13 cellular contexts compared by ENCODE assay signal in genomic region chr5:126794157-126794828, GRCh38. TPM values are rescaled to one million over a fixed set of nuclear protein-coding genes. Genes with fewer than 3 reads are reported as not detected.
DNase-seq lines count a peak whose midpoint lies in the region; ATAC-seq and TF ChIP-seq lines count a peak whose summit lies in the region.
"Had no signal": no experiment of that assay in that cellular context is flagged by ENCODE, and none has a peak within 500 bp of the region (broad histone marks: within the 10 kb centered on the region; RNA-seq: fewer than 3 reads in every experiment).

No MANE protein-coding gene starts in this region.

- H3K27ac Mint-ChIP-seq in activated B cell treated with CpG ODN at 0.5 μM for 24 hours = peak overlapping the region; percentile 35
- H3K27ac Mint-ChIP-seq: stimulated activated naive CD8-positive, alpha-beta T cell treated with anti-CD3 and anti-CD28 coated beads, Interleukin-15, Interleukin-2, amounts not matched to agents 100 ng/mL and 50 ng/mL, for 24 hours had no signal

- no peaks in the 10 kb centered on the region for H3K36me3 Mint-ChIP-seq in activated B cell treated with CpG ODN at 0.5 μM for 24 hours (ENCODE audit: low read depth)

- H3K9me3 ChIP-seq in BLaER1 (no peaks in the 10 kb centered on the region), gastroesophageal sphincter (no peaks in the 10 kb centered on the region)

- 46 to 73% methylated on average over 5 to 6 of the region's 6 CpGs for WGBS in gastroesophageal sphincter (ENCODE audit: low coverage in 1 of 2), 2 donors

- no peaks in the 10 kb centered on the region for H3K27me3 Mint-ChIP-seq in activated B cell treated with CpG ODN at 0.5 μM for 24 hours
- H3K27me3 Mint-ChIP-seq: activated naive CD8-positive, alpha-beta T cell treated with anti-CD3 and anti-CD28 coated beads, Interleukin-2, amount 10 ng/mL, durations not matched to agents 7 days and 5 days; stimulated activated naive CD8-positive, alpha-beta T cell treated with anti-CD3 and anti-CD28 coated beads, Interleukin-15, Interleukin-2, amounts not matched to agents 100 ng/mL and 50 ng/mL, for 24 hours had no signal

- TF ChIP-seq POLR2A in gastroesophageal sphincter (IDR thresholded peaks at IDR 0.05) = no peak

- peaks cover 30% of the 10 kb centered on the region for H3K4me1 Mint-ChIP-seq in activated B cell treated with CpG ODN at 0.5 μM for 24 hours

- H3K4me1 ChIP-seq in BLaER1 = peaks cover 22% of the 10 kb centered on the region
- no peaks in the 10 kb centered on the region for H3K4me1 ChIP-seq in gastroesophageal sphincter

- no peak overlapping the region for H3K4me3 ChIP-seq in BLaER1
- H3K4me3 ChIP-seq in gastroesophageal sphincter = no peak overlapping the region
- H3K4me3 ChIP-seq: PC-9 had no signal

- peak; percentile 43 for ATAC-seq in GM18858 (IDR thresholded peaks at IDR 0.05; ENCODE audit: unreplicated experiment)
- peak; percentile 48 for ATAC-seq in HG03025 (IDR thresholded peaks at IDR 0.05; ENCODE audit: low FRiP score, unreplicated experiment)
- no peak for ATAC-seq in activated B cell treated with CpG ODN at 0.5 μM for 24 hours (ENCODE audit: low read depth)
- ATAC-seq in gastroesophageal sphincter = no peak
- no peak for ATAC-seq in stimulated activated naive CD8-positive, alpha-beta T cell treated with anti-CD3 and anti-CD28 coated beads, Interleukin-15, Interleukin-2, amounts not matched to agents 100 U/mL and 50 U/mL, for 24 hours

- intact Hi-C loops in activated B cell treated with CpG ODN at 0.5 μM for 24 hours (cut with micrococcal nuclease) = no loop called here

- CTCF ChIA-PET in activated B cell treated with CpG ODN at 0.5 μM for 24 hours (lab: Charles Lee) = interaction anchor here (0.7 to 1.9 kb wide), 7 partner anchors 8 to 137 kb away, joined by 3 to 7 read pairs (median 3); no protein-coding TSS in a partner anchor

- H4K20me1 ChIP-seq in BLaER1 = peaks cover 100% of the 10 kb centered on the region

- no peak overlapping the region for H3K27ac ChIP-seq in BLaER1
- H3K27ac ChIP-seq in gastroesophageal sphincter = no peak overlapping the region
- H3K27ac ChIP-seq: PC-9 had no signal

- H3K27me3 ChIP-seq in BLaER1 (no peaks in the 10 kb centered on the region), gastroesophageal sphincter (no peaks in the 10 kb centered on the region)

- no peak for DNase-seq in activated B cell treated with CpG ODN at 0.5 μM for 24 hours
- DNase-seq in dedifferentiated amniotic fluid mesenchymal stem cell (ENCODE audit: extremely low spot score) = no peak
- DNase-seq in NOMO-1 treated with dmso at 0.1 percent for 144 hours (lab: John Stamatoyannopoulos, UW; ENCODE audit: unreplicated experiment) = no peak
- DNase-seq in stimulated activated naive CD8-positive, alpha-beta T cell treated with anti-CD3 and anti-CD28 coated beads, Interleukin-15, Interleukin-2, amounts not matched to agents 100 U/mL and 50 U/mL, for 24 hours = no peak
- DNase-seq: activated CD8-positive, alpha-beta memory T cell treated with anti-CD3 and anti-CD28 coated beads, Interleukin-2, amount 50 U/mL, for 4 hours; activated naive CD8-positive, alpha-beta T cell treated with anti-CD3 and anti-CD28 coated beads, Interleukin-2, amount 10 ng/mL, durations not matched to agents 7 days and 5 days; PC-9; stimulated activated CD4-positive, alpha-beta T cell treated with anti-CD3 and anti-CD28 coated beads, Interleukin-4, amount 100 ng/mL, for 24 hours had no signal

- peaks cover 65% of the 10 kb centered on the region for H3K36me3 ChIP-seq in BLaER1
- H3K36me3 ChIP-seq in gastroesophageal sphincter = no peaks in the 10 kb centered on the region

- TF ChIP-seq CTCF in activated B cell treated with CpG ODN at 0.5 μM for 24 hours (IDR thresholded peaks at IDR 0.05) = no peak
- no peak for TF ChIP-seq CTCF in gastroesophageal sphincter (IDR thresholded peaks at IDR 0.05)

- TF ChIP-seq EP300 in gastroesophageal sphincter (IDR thresholded peaks at IDR 0.05) = no peak

- no peak overlapping the region for H3K4me3 Mint-ChIP-seq in activated B cell treated with CpG ODN at 0.5 μM for 24 hours
- H3K4me3 Mint-ChIP-seq: activated naive CD8-positive, alpha-beta T cell treated with anti-CD3 and anti-CD28 coated beads, Interleukin-2, amount 10 ng/mL, durations not matched to agents 7 days and 5 days; stimulated activated naive CD8-positive, alpha-beta T cell treated with anti-CD3 and anti-CD28 coated beads, Interleukin-15, Interleukin-2, amounts not matched to agents 100 ng/mL and 50 ng/mL, for 24 hours had no signal

- no peaks in the 10 kb centered on the region for H3K9me3 Mint-ChIP-seq in activated B cell treated with CpG ODN at 0.5 μM for 24 hours
- H3K9me3 Mint-ChIP-seq: activated naive CD8-positive, alpha-beta T cell treated with anti-CD3 and anti-CD28 coated beads, Interleukin-2, amount 10 ng/mL, durations not matched to agents 7 days and 5 days; stimulated activated naive CD8-positive, alpha-beta T cell treated with anti-CD3 and anti-CD28 coated beads, Interleukin-15, Interleukin-2, amounts not matched to agents 100 ng/mL and 50 ng/mL, for 24 hours had no signal

- H3K4me2 ChIP-seq in BLaER1 = peak overlapping the region; percentile 19; the same call in 1 of the 2 replicates
- H3K4me2 ChIP-seq: PC-9 had no signal

- no peak overlapping the region for H3K9ac ChIP-seq in BLaER1

- POLR2A ChIA-PET in activated B cell treated with CpG ODN at 0.5 μM for 24 hours (lab: Charles Lee) = interaction anchor here (0.5 to 4.7 kb wide), 2 partner anchors 17 to 88 kb away, joined by 7 to 15 read pairs; partner anchors contain the start of gene LMNB1

RNA-seq across cellular contexts. Expression of gene LMNB1, which starts 17.4 kb away (rescaled TPM):
- total RNA-seq in activated B cell treated with CpG ODN at 0.5 μM for 24 hours = 34.7 and 35.7 TPM in 2 replicates
- total RNA-seq in gastroesophageal sphincter = 10 to 100 TPM in 1 of 4 donors, 1 to 10 TPM in 3; 3.2 to 14.3 (median 6.6) TPM

Comparison
In these comparisons a context has a peak if more than half of its experiments do, and no peak if none do; other contexts are left out.
1. ATAC-seq: peak in GM18858 (single experiment) and HG03025 (single experiment); none in activated B cell treated with CpG ODN at 0.5 μM for 24 hours (single experiment), gastroesophageal sphincter (single experiment) and stimulated activated naive CD8-positive, alpha-beta T cell treated with anti-CD3 and anti-CD28 coated beads, Interleukin-15, Interleukin-2, amounts not matched to agents 100 U/mL and 50 U/mL, for 24 hours (single experiment).